ENCODE assay signal across 12 cellular contexts in genomic region chr5:57816108-57816507, GRCh38.
DNase-seq lines count a peak whose midpoint lies in the region; ATAC-seq and TF ChIP-seq lines count a peak whose summit lies in the region.
"Had no signal": no experiment of that assay in that cellular context is flagged by ENCODE, and none has a peak within 500 bp of the region (broad histone marks: within the 10 kb centered on the region; RNA-seq: fewer than 3 reads in every experiment).

No MANE protein-coding gene starts in this region.

- no TSS peak for BruUV-seq in PC-3 (replicated peaks; lab: Mats Ljungman, UMichigan)

- ATAC-seq in GM23338 (peak; percentile 70), PC-3 (peak; percentile 97), omental fat pad (ENCODE audit: low FRiP score) (peak; percentile 77), GM19035 (IDR thresholded peaks at IDR 0.05; ENCODE audit: unreplicated experiment) (no peak)

- H3K9me3 ChIP-seq in PC-3 (ENCODE audit: low read length) = no peaks in the 10 kb centered on the region

- H3F3A ChIP-seq in GM23338 (replicated peaks; ENCODE audit: low read depth) = no peaks in the 10 kb centered on the region
- peaks cover 7% of the 10 kb centered on the region for H3F3A ChIP-seq in PC-3 (ENCODE audit: low read length, unreplicated experiment)

- H3K4me1 Mint-ChIP-seq in GM23338 (peaks cover 14% of the 10 kb centered on the region; the same call in 2 of the 3 replicates), glutamatergic neuron (ENCODE audit: low read depth, unreplicated experiment) (peaks cover 4% of the 10 kb centered on the region)

- CTCF ChIA-PET in PC-3 (lab: Charles Lee) = no interaction called here

- H3K27ac Mint-ChIP-seq in GM23338 (no peak overlapping the region; the same call in 1 of the 2 replicates), glutamatergic neuron (ENCODE audit: unreplicated experiment) (no peak overlapping the region)

- H2AFZ ChIP-seq in GM23338 (no peak overlapping the region), PC-3 (ENCODE audit: low read length) (no peak overlapping the region)

- no peaks in the 10 kb centered on the region for H4K20me1 ChIP-seq in GM23338 (replicated peaks; ENCODE audit: insufficient read depth)
- H4K20me1 ChIP-seq in PC-3 (ENCODE audit: low read length) = no peaks in the 10 kb centered on the region

- H3K36me3 Mint-ChIP-seq in GM23338 (ENCODE audit: low read depth) (no peaks in the 10 kb centered on the region; the same call in 2 of the 3 replicates), glutamatergic neuron (ENCODE audit: unreplicated experiment) (no peaks in the 10 kb centered on the region)

- H3K9ac ChIP-seq in PC-3 (ENCODE audit: low read length) = no peak overlapping the region

- H3K9me2 ChIP-seq in GM23338 (ENCODE audit: insufficient read depth) (no peaks in the 10 kb centered on the region), PC-3 (replicated peaks; ENCODE audit: low read length) (no peaks in the 10 kb centered on the region)

- H3K4me2 ChIP-seq in GM23338 (no peak overlapping the region), PC-3 (ENCODE audit: low read length) (peak overlapping the region; percentile 50)

- H3K4me3 Mint-ChIP-seq in GM23338 (no peak overlapping the region), glutamatergic neuron (ENCODE audit: unreplicated experiment) (no peak overlapping the region)

- H3K36me3 ChIP-seq in GM23338 (ENCODE audit: insufficient read depth) (no peaks in the 10 kb centered on the region; the same call in 1 of the 2 replicates), PC-3 (ENCODE audit: low read depth, low read length) (no peaks in the 10 kb centered on the region; the same call in 1 of the 2 replicates)
- H3K36me3 ChIP-seq: stomach had no signal

- H3K27me3 ChIP-seq in GM23338 (ENCODE audit: insufficient read depth) = no peaks in the 10 kb centered on the region
- H3K27me3 ChIP-seq in PC-3 (ENCODE audit: low read length) = no peaks in the 10 kb centered on the region
- H3K27me3 ChIP-seq: stomach had no signal

- POLR2A ChIA-PET in PC-3 (lab: Charles Lee; ENCODE audit: unreplicated experiment) = interaction anchor here (0.7 kb wide), 1 partner anchor 95 kb away, joined by 4 read pairs; no protein-coding TSS in a partner anchor

- H3K27ac ChIP-seq in GM23338 (ENCODE audit: low read depth) = no peak overlapping the region
- peak overlapping the region; percentile 77 for H3K27ac ChIP-seq in PC-3 (ENCODE audit: low read length)
- H3K27ac ChIP-seq: stomach had no signal

- intact Hi-C loops in PC-3 (cut with micrococcal nuclease) = no loop called here

- TF ChIP-seq CTCF in GM23338 (conservative IDR thresholded peaks at IDR 0.05; ENCODE audit: low read depth in 2 of 2) (no peak), PC-3 (conservative IDR thresholded peaks at IDR 0.05; ENCODE audit: low read depth, low read length) (no peak), epithelial cell of esophagus (IDR thresholded peaks at IDR 0.05; ENCODE audit: insufficient read depth, low read depth, low read length, missing control alignments) (no peak), omental fat pad (IDR thresholded peaks at IDR 0.05) (no peak), glutamatergic neuron (IDR thresholded peaks at IDR 0.05; ENCODE audit: partially characterized antibody, unreplicated experiment) (no peak)

- DNase-seq in GM23338 (ENCODE audit: low spot score) (peak; percentile 23), PC-3 (peak; percentile 91), epithelial cell of esophagus (ENCODE audit: low read depth) (peak; percentile 97), omental fat pad (ENCODE audit: low spot score) (no peak), glutamatergic neuron (no peak), NCI-H1417 treated with DMSO at 0.1 percent for 48 hours (lab: John Stamatoyannopoulos, UW) (no peak)
- no peak for DNase-seq in stimulated activated naive CD4-positive, alpha-beta T cell treated with Interleukin-2 at 50 U/mL for 16 hours (lab: John Stamatoyannopoulos, UW)
- DNase-seq: activated CD8-positive, alpha-beta memory T cell treated with anti-CD3 and anti-CD28 coated beads for 24 hours; cerebellar nuclear complex; NCI-H1417; stomach had no signal

- H3K27me3 Mint-ChIP-seq in GM23338 (ENCODE audit: insufficient read depth, low read depth, poor library complexity) (no peaks in the 10 kb centered on the region), glutamatergic neuron (ENCODE audit: unreplicated experiment) (no peaks in the 10 kb centered on the region)

- H3K79me2 ChIP-seq in GM23338 (replicated peaks; ENCODE audit: insufficient read depth) (no peaks in the 10 kb centered on the region), PC-3 (ENCODE audit: low read length) (no peaks in the 10 kb centered on the region)

- no peak overlapping the region for H3K4me3 ChIP-seq in GM23338
- H3K4me3 ChIP-seq in PC-3 (ENCODE audit: low read length) = no peak overlapping the region
- H3K4me3 ChIP-seq in epithelial cell of esophagus (ENCODE audit: low read length) = no peak overlapping the region
- H3K4me3 ChIP-seq: stomach had no signal

- H3K9me3 Mint-ChIP-seq in GM23338 = peaks cover 3% of the 10 kb centered on the region; the same call in 1 of the 3 replicates
- H3K9me3 Mint-ChIP-seq in glutamatergic neuron (ENCODE audit: unreplicated experiment) = no peaks in the 10 kb centered on the region

- H3K4me1 ChIP-seq in GM23338 (ENCODE audit: insufficient read depth) (0 out of 2 replicates have a peak, but pooled peaks cover 8% of the 10 kb centered on the region), PC-3 (ENCODE audit: insufficient read depth, low read length) (peaks cover 25% of the 10 kb centered on the region)

TF ChIP-seq in GM23338, 12 proteins besides CTCF, POLR2A, EP300 and RAD21:
- no peak for TF ChIP-seq EZH2 (IDR thresholded peaks at IDR 0.05; ENCODE audit: low read depth, unreplicated experiment)
- TF ChIP-seq ZNF114 (CRISPR knock-in tag; IDR thresholded peaks at IDR 0.05) = 0 out of 2 replicates have a peak, but pooled peaks have one; percentile 4
TF ChIP-seq in GM23338: peak in this region for 1.

Comparison
In these comparisons a context has a peak if more than half of its experiments do, and no peak if none do; other contexts are left out.
1. DNase-seq: peak in GM23338 (single experiment), PC-3 (single experiment) and epithelial cell of esophagus (single experiment); none in omental fat pad (single experiment), glutamatergic neuron (single experiment), NCI-H1417 treated with DMSO at 0.1 percent for 48 hours (single experiment) and stimulated activated naive CD4-positive, alpha-beta T cell treated with Interleukin-2 at 50 U/mL for 16 hours (single experiment).